In the genomic region with DNA sequence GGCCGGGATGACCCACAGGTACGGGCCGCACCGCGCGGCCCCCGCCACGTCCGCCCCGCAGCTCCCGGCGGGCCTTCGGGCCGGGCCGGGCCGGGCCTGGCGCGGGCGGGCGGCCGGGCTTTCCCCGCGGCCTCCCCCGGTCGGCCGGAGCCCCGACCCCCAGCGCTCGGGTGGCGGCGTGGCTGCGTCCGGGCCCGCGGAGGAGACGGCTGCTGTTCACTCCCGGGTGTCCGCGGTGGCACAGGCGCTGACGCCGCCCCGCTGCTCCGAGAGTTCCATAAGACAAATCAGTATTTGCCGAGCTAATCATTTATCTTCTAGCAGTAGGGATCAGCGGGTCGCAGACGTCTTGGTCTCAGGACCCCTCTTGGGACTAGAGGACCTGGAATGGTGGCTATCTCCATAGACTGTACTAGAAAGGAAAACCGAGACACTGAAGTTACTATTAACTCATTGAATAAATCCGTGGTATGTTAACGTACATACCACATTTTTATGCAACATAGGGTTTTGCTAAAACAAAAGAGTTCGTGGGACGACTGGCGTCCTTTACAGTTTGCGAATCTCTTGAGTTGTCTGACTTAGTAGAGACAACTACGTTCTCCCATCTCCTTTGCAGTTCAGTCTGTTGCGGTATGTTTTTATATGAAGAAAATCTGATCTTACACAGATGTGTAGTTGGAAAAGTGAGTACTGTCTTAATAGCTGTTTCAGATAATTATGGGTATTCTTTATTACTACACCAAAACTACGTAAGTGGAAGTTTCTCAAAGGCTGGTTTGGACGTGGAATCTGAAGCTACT, we compare ENCODE assay signal across 1 cellular context.
TF ChIP-seq lines count a peak whose summit lies in the region.

No MANE protein-coding gene starts in this region.

TF ChIP-seq in GM12878, 131 proteins besides CTCF, POLR2A, EP300 and RAD21 (continued from another document):
- no peak for TF ChIP-seq PBX3 (IDR thresholded peaks at IDR 0.05; ENCODE audit: insufficient replicate concordance, low read depth, low read length)
